14 cellular contexts compared by ENCODE assay signal in the genomic region with DNA sequence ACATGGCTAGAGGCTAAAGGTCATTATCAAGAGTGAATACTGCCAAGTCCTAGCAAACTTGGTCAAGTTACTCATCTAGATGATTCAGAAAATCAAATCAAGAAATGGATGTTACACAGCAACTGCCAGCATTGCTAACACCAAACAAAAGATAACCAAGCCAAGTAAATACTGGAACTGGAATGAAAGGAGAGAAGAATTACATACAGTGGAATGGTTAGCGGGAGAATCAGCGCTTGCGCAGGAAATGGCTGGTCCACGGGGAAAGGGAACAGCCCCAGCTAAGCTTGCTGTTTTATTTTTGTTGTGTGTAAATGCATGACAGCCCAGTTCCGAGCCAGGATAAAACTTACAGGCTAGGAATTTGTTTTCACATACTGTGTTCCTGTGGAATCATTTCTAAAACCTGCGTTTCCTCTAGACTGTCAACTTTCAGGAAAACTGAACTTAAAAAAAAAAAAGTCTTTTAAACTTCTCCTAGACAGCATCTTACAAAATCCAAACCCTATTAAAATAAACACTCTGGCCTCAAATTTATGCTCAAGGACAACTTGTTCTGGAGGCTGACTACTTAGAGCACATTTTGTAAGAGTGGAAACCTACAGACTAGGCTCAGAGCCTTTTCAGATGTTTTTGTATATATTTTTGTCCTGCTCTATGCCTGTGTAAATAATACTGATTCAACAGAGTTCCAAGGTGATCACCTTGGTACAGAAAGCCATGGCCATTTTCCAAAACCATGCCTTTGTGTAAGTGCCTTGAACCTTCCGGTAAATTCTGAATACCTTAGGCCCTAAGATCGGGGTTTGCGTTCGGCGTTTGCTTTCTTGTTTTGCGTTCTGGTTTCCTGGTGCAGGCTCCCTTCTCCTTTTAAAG. TPM values are rescaled to one million over a fixed set of nuclear protein-coding genes. Genes with fewer than 3 reads are reported as not detected.
A peak's percentile ranks its signal among the peaks of the same experiment; 100 is the strongest.
DNase-seq lines count a peak whose midpoint lies in the region; ATAC-seq and TF ChIP-seq lines count a peak whose summit lies in the region.
"Had no signal": no experiment of that assay in that cellular context is flagged by ENCODE, and none has a peak within 500 bp of the region (broad histone marks: within the 10 kb centered on the region; RNA-seq: fewer than 3 reads in every experiment).

No MANE protein-coding gene starts in this region.

- no peaks in the 10 kb centered on the region for H3K9me2 ChIP-seq in GM23338 (ENCODE audit: insufficient read depth)

- DNase-seq in GM23338 (ENCODE audit: low spot score) (no peak), colonic mucosa (no peak), lung microvascular endothelial cell (ENCODE audit: low read depth in 2 of 2) (peak; percentile 6 to 40), smooth muscle cell (lab: John Stamatoyannopoulos, UW; ENCODE audit: unreplicated experiment) (no peak), RWPE1 (ENCODE audit: low spot score) (no peak), omental fat pad (ENCODE audit: low spot score) (no peak), DMS79 treated with DMSO at 0.1 percent for 48 hours (lab: John Stamatoyannopoulos, UW) (no peak)
- DNase-seq: activated CD4-positive, alpha-beta T cell treated with anti-CD3 and anti-CD28 coated beads, Interleukin-2, amount 10 ng/mL, durations not matched to agents 24 days and 14 days; activated T-cell treated with anti-CD3 and anti-CD28 coated beads, Interleukin-2, amount 50 U/mL, for 72 hours; NCI-H526 treated with DMSO at 0.1 percent for 48 hours had no signal

- H3K79me2 ChIP-seq in GM23338 (replicated peaks; ENCODE audit: insufficient read depth) (no peaks in the 10 kb centered on the region), smooth muscle cell (ENCODE audit: low read depth) (peaks cover 29% of the 10 kb centered on the region)

- H3K9me3 ChIP-seq in colonic mucosa, result no peaks in the 10 kb centered on the region
- no peaks in the 10 kb centered on the region for H3K9me3 ChIP-seq in smooth muscle cell (replicated peaks; ENCODE audit: low read depth)

- H3K4me1 ChIP-seq in GM23338 (ENCODE audit: insufficient read depth) (no peaks in the 10 kb centered on the region), colonic mucosa (no peaks in the 10 kb centered on the region), smooth muscle cell (ENCODE audit: low read depth) (peaks cover 4% of the 10 kb centered on the region)

- peaks cover 2% of the 10 kb centered on the region; the same call in 1 of the 3 replicates for H3K4me1 Mint-ChIP-seq in GM23338
- H3K4me1 Mint-ChIP-seq: activated CD4-positive, alpha-beta T cell treated with anti-CD3 and anti-CD28 coated beads, Interleukin-2, amount 10 ng/mL, durations not matched to agents 24 days and 14 days had no signal

- H3K4me3 Mint-ChIP-seq in GM23338, result no peak overlapping the region
- H3K4me3 Mint-ChIP-seq: activated CD4-positive, alpha-beta T cell treated with anti-CD3 and anti-CD28 coated beads, Interleukin-2, amount 10 ng/mL, durations not matched to agents 24 days and 14 days; activated T-cell treated with anti-CD3 and anti-CD28 coated beads, Interleukin-2, amount 50 U/mL, for 72 hours; T-helper 2 cell treated with Interferon-gamma antibody and Interleukin-4, amounts not matched to agents 5 μg/mL and 100 μg/mL, for 36 hours had no signal

- peaks cover 3% of the 10 kb centered on the region for H3K36me3 Mint-ChIP-seq in GM23338 (ENCODE audit: low read depth)

- intact Hi-C loops in colonic mucosa (cut with DNase I), result no loop called here

- H2AFZ ChIP-seq in GM23338 (no peak overlapping the region), smooth muscle cell (ENCODE audit: low read depth) (no peak overlapping the region)

- H3K9me3 Mint-ChIP-seq in GM23338, result peaks cover 8% of the 10 kb centered on the region; the same call in 2 of the 3 replicates
- H3K9me3 Mint-ChIP-seq: activated CD4-positive, alpha-beta T cell treated with anti-CD3 and anti-CD28 coated beads, Interleukin-2, amount 10 ng/mL, durations not matched to agents 24 days and 14 days; activated T-cell treated with anti-CD3 and anti-CD28 coated beads, Interleukin-2, amount 50 U/mL, for 72 hours; T-helper 2 cell treated with Interferon-gamma antibody and Interleukin-4, amounts not matched to agents 5 μg/mL and 100 μg/mL, for 36 hours had no signal

- H3K27me3 ChIP-seq in GM23338 (ENCODE audit: insufficient read depth) (no peaks in the 10 kb centered on the region), colonic mucosa (no peaks in the 10 kb centered on the region), smooth muscle cell (ENCODE audit: low read depth) (no peaks in the 10 kb centered on the region)

- H3K27me3 Mint-ChIP-seq in GM23338 (ENCODE audit: insufficient read depth, low read depth, poor library complexity), result peaks cover 5% of the 10 kb centered on the region

- H4K20me1 ChIP-seq in GM23338 (replicated peaks; ENCODE audit: insufficient read depth) (no peaks in the 10 kb centered on the region), smooth muscle cell (ENCODE audit: low read depth) (peaks cover 9% of the 10 kb centered on the region)

- H3K4me2 ChIP-seq in GM23338, result no peak overlapping the region
- no peak overlapping the region for H3K4me2 ChIP-seq in smooth muscle cell

- no peak overlapping the region for H3K9ac ChIP-seq in colonic mucosa (ENCODE audit: low read depth in 2 of 2, low read length in 2 of 2)
- no peak overlapping the region for H3K9ac ChIP-seq in smooth muscle cell (ENCODE audit: low read depth)

- ATAC-seq in GM23338, result no peak
- ATAC-seq in omental fat pad (ENCODE audit: low FRiP score), result no peak
- no peak for ATAC-seq in HG03135 (IDR thresholded peaks at IDR 0.05; ENCODE audit: unreplicated experiment)
- ATAC-seq: activated T-cell treated with anti-CD3 and anti-CD28 coated beads, Interleukin-2, amount 50 U/mL, for 72 hours had no signal

- WGBS in smooth muscle cell (ENCODE audit: low lambda C conversion rate), result 72% methylated on average over 12 of the region's 12 CpGs

- POLR2A ChIA-PET in RWPE1 (lab: Yijun Ruan, JAX; ENCODE audit: low non-redundant PET), result no interaction called here

- H3K36me3 ChIP-seq in GM23338 (ENCODE audit: insufficient read depth), result no peaks in the 10 kb centered on the region; the same call in 1 of the 2 replicates
- H3K36me3 ChIP-seq in colonic mucosa, result no peaks in the 10 kb centered on the region
- peaks cover 3% of the 10 kb centered on the region for H3K36me3 ChIP-seq in smooth muscle cell (ENCODE audit: low read depth)

- CTCF ChIA-PET in RWPE1 (lab: Yijun Ruan, JAX), result no interaction called here

- H3K27ac Mint-ChIP-seq in GM23338, result no peak overlapping the region
- H3K27ac Mint-ChIP-seq: activated CD4-positive, alpha-beta T cell treated with anti-CD3 and anti-CD28 coated beads, Interleukin-2, amount 10 ng/mL, durations not matched to agents 24 days and 14 days; activated T-cell treated with anti-CD3 and anti-CD28 coated beads, Interleukin-2, amount 50 U/mL, for 72 hours; T-helper 2 cell treated with Interferon-gamma antibody and Interleukin-4, amounts not matched to agents 5 μg/mL and 100 μg/mL, for 36 hours had no signal

- H3K4me3 ChIP-seq in GM23338 (no peak overlapping the region), colonic mucosa (no peak overlapping the region), smooth muscle cell (no peak overlapping the region)
- H3K4me3 ChIP-seq: skin epidermis had no signal

- TF ChIP-seq CTCF in GM23338 (conservative IDR thresholded peaks at IDR 0.05; ENCODE audit: low read depth in 2 of 2) (no peak), colonic mucosa (IDR thresholded peaks at IDR 0.05) (no peak), smooth muscle cell (IDR thresholded peaks at IDR 0.05; ENCODE audit: borderline replicate concordance, insufficient read depth, poor library complexity, severe bottlenecking) (no peak), RWPE1 (conservative IDR thresholded peaks at IDR 0.05; ENCODE audit: low read depth) (no peak), omental fat pad (IDR thresholded peaks at IDR 0.05) (no peak)

- 0 out of 2 replicates have a peak overlapping the region, but pooled peaks have one; percentile 45 for H3K27ac ChIP-seq in GM23338 (ENCODE audit: low read depth)
- H3K27ac ChIP-seq in colonic mucosa, result peak overlapping the region; percentile 9
- peak overlapping the region; percentile 58 for H3K27ac ChIP-seq in smooth muscle cell (ENCODE audit: low read depth)
- no peak overlapping the region for H3K27ac ChIP-seq in RWPE1

- no peaks in the 10 kb centered on the region for H3F3A ChIP-seq in GM23338 (replicated peaks; ENCODE audit: low read depth)
- peaks cover 9% of the 10 kb centered on the region for H3F3A ChIP-seq in smooth muscle cell (ENCODE audit: low read depth)

TF ChIP-seq in GM23338, 12 proteins besides CTCF, POLR2A, EP300 and RAD21 (continues in another document):
- no peak for TF ChIP-seq CREB1 (CRISPR knock-in tag; IDR thresholded peaks at IDR 0.05; ENCODE audit: low read depth)
- TF ChIP-seq, protein P1, sequence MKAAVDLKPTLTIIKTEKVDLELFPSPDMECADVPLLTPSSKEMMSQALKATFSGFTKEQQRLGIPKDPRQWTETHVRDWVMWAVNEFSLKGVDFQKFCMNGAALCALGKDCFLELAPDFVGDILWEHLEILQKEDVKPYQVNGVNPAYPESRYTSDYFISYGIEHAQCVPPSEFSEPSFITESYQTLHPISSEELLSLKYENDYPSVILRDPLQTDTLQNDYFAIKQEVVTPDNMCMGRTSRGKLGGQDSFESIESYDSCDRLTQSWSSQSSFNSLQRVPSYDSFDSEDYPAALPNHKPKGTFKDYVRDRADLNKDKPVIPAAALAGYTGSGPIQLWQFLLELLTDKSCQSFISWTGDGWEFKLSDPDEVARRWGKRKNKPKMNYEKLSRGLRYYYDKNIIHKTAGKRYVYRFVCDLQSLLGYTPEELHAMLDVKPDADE (IDR thresholded peaks at IDR 0.05), result no peak
- no peak for TF ChIP-seq NANOG (IDR thresholded peaks at IDR 0.05; ENCODE audit: borderline replicate concordance)
- no peak for TF ChIP-seq EZH2phosphoT487 (IDR thresholded peaks at IDR 0.05; ENCODE audit: unreplicated experiment)

RNA-seq across cellular contexts. Expression of gene TXNDC2, which starts 30.7 kb away (rescaled TPM):
- total RNA-seq in GM23338 (2014; rRNA removed; shearing (Covaris generic)), result not detected in 2 replicates
- polyA plus RNA-seq in GM23338 (2016; fragmentation: Nextera tagmentation; extraction: Ambion mirVana), result 0.16 TPM in 1 of 2 replicates, not detected in the other
- total RNA-seq in colonic mucosa, result not detected
- under 0.01 TPM in 1 of 2 replicates, not detected in the other for total RNA-seq in lung microvascular endothelial cell
- total RNA-seq in smooth muscle cell, result 0.58 and 0.94 TPM in 2 replicates
- polyA plus RNA-seq in smooth muscle cell, result 1.1 TPM in 1 of 2 replicates, not detected in the other
- total RNA-seq in omental fat pad, result under 1 TPM in 2 of 4 donors, not detected in 2; 0.24 to 0.44 TPM
- total RNA-seq: activated CD4-positive, alpha-beta T cell treated with anti-CD3 and anti-CD28 coated beads, Interleukin-2, amount 10 ng/mL, durations not matched to agents 24 days and 14 days; activated T-cell treated with anti-CD3 and anti-CD28 coated beads, Interleukin-2, amount 50 U/mL, for 72 hours; myocyte had no signal

RNA-seq across cellular contexts. Expression of gene VAPA, which starts 58.8 kb away (rescaled TPM):
- 166 and 178 TPM in 2 replicates for total RNA-seq in GM23338 (2014; rRNA removed; shearing (Covaris generic))
- polyA plus RNA-seq in GM23338 (2016; fragmentation: Nextera tagmentation; extraction: Ambion mirVana) (158 and 162 TPM in 2 replicates), smooth muscle cell (315 and 334 TPM in 2 replicates)
- total RNA-seq in colonic mucosa (100 to 1,000 TPM; 224 to 295 TPM), lung microvascular endothelial cell (73.7 and 99.8 TPM in 2 replicates), smooth muscle cell (350 and 386 TPM in 2 replicates), omental fat pad (100 to 1,000 TPM; 173 to 345 (median 246) TPM)

Comparison
In these comparisons a context has a peak if more than half of its experiments do, and no peak if none do; other contexts are left out.
1. DNase-seq: peak in lung microvascular endothelial cell (2 of 2); none in GM23338 (single experiment), colonic mucosa (single experiment), smooth muscle cell (single experiment), RWPE1 (single experiment), omental fat pad (single experiment) and DMS79 treated with DMSO at 0.1 percent for 48 hours (single experiment).